In the genomic region with DNA sequence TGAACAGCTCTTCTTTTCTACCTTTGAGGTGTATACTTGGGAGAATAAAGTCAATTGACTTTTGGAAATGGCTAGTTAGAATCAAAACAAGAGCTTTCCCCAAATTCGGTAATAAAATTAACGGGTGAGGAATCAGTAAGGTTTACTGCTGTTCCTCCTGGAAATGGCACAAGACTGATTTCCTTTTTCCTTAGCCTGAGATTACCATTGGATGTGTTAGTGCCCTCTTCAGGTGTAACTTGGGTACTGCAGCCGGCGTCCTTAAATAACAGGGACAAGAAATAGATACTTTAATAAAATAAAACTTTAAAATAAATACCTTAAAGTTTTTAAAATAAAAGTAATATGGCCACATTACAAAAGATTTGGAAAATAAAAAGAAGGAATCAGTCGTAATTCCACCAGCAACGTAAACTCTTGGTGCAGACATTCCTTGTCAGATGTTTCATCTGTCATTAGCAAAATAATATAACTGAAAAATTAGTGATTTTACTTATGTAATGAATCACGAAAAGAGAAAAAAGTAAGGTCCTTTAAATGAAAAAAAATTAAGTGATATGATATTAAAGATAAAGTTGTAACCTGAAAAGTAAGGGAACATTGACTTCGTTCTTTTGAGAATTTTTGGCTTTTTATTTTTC, we compare ENCODE assay signal across 8 cellular contexts. TPM values are rescaled to one million over a fixed set of nuclear protein-coding genes. Genes with fewer than 3 reads are reported as not detected.
DNase-seq lines count a peak whose midpoint lies in the region; ATAC-seq and TF ChIP-seq lines count a peak whose summit lies in the region.

No MANE protein-coding gene starts in this region.

- ATAC-seq in GM18873 (IDR thresholded peaks at IDR 0.05; ENCODE audit: low FRiP score, unreplicated experiment): no peak

- DNase-seq in AG10803 (ENCODE audit: low read depth): peak; percentile 79
- DNase-seq in H7: peak; percentile 45
- peak; percentile 35 to 57 for DNase-seq in NCI-H524 (lab: John Stamatoyannopoulos, UW)
- DNase-seq in activated CD4-positive, alpha-beta T cell treated with anti-CD3 and anti-CD28 coated beads, Interleukin-2, amount 50 U/mL, for 48 hours: peak; percentile 74 to 81
- peak; percentile 64 for DNase-seq in effector CD8-positive, alpha-beta T cell (lab: John Stamatoyannopoulos, UW)
- DNase-seq in midbrain (lab: John Stamatoyannopoulos, UW): peak; percentile 83
- peak; percentile 30 to 48 for DNase-seq in stimulated activated CD8-positive, alpha-beta memory T cell treated with anti-CD3 and anti-CD28 coated beads, Interleukin-4, amount 100 ng/mL, for 4 hours (ENCODE audit: low read depth in 2 of 2, low spot score in 1 of 2)

- no peaks in the 10 kb centered on the region for H3K36me3 ChIP-seq in H7 (replicated peaks; ENCODE audit: control insufficient read depth, insufficient read depth, low read length)

- H3K4me3 ChIP-seq in AG10803 (ENCODE audit: low read length) (no peak overlapping the region), H7 (ENCODE audit: insufficient read depth, low read depth, low read length) (no peak overlapping the region)

- no peaks in the 10 kb centered on the region for H3K27me3 ChIP-seq in H7 (ENCODE audit: control insufficient read depth, insufficient read depth, low read length)

- TF ChIP-seq CTCF in AG10803 (conservative IDR thresholded peaks at IDR 0.05; ENCODE audit: low read length): peak; percentile 97

RNA-seq across cellular contexts. Expression of a gene that starts 29.7 kb away (rescaled TPM):
- total RNA-seq in H7 (2014; rRNA removed; shearing (Covaris generic)): 27.2 and 34.3 TPM in 2 replicates

RNA-seq across cellular contexts. Expression of a gene that starts 57.5 kb away (rescaled TPM):
- total RNA-seq in H7 (2014; rRNA removed; shearing (Covaris generic)): 109 and 142 TPM in 2 replicates
